Comparison of ENCODE assay signal across 15 cellular contexts in genomic region chr17:82464567-82464929, GRCh38.
"Had no signal": no experiment of that assay in that cellular context is flagged by ENCODE, and none has a peak within 500 bp of the region (broad histone marks: within the 10 kb centered on the region; RNA-seq: fewer than 3 reads in every experiment).

No MANE protein-coding gene starts in this region.

- H3K27me3 ChIP-seq: spleen had no signal

- H3K4me1 ChIP-seq: parathyroid adenoma had no signal

- H3K9ac ChIP-seq: parathyroid adenoma had no signal

- H3K4me1 Mint-ChIP-seq: WTC11 had no signal

- H3K27ac ChIP-seq: parathyroid adenoma had no signal

- H3K4me3 Mint-ChIP-seq: T-helper 2 cell treated with Interferon-gamma antibody and Interleukin-4, amounts not matched to agents 5 μg/mL and 100 μg/mL, for 36 hours; WTC11 had no signal

- H3K9me3 Mint-ChIP-seq: brain; naive B cell; T-helper 2 cell treated with Interferon-gamma antibody and Interleukin-4, amounts not matched to agents 5 μg/mL and 100 μg/mL, for 36 hours; WTC11 had no signal

- ATAC-seq: mucosa of descending colon, WTC11 had no signal

- DNase-seq: activated CD8-positive, alpha-beta memory T cell treated with anti-CD3 and anti-CD28 coated beads, Interleukin-2, amount 50 U/mL, for 4 hours; activated naive CD4-positive, alpha-beta T cell; anterior cingulate cortex; kidney glomerular epithelial cell; mesenchymal stem cell; naive B cell; spleen; stimulated activated naive CD4-positive, alpha-beta T cell; SW 1271 had no signal

- H3K4me3 ChIP-seq: coronary artery, mucosa of descending colon, spleen had no signal

- H2AFZ ChIP-seq: parathyroid adenoma had no signal

- H3K9me3 ChIP-seq: mucosa of descending colon, spleen had no signal

- H3K27me3 Mint-ChIP-seq: brain, naive B cell had no signal

- H3K27ac Mint-ChIP-seq: WTC11 had no signal
